In genomic region chr5:55551298-55551846, GRCh38 we compare ENCODE assay signal across 17 cellular contexts. TPM values are rescaled to one million over a fixed set of nuclear protein-coding genes. Genes with fewer than 3 reads are reported as not detected.
DNase-seq lines count a peak whose midpoint lies in the region; ATAC-seq, FAIRE-seq and TF ChIP-seq lines count a peak whose summit lies in the region.
"Had no signal": no experiment of that assay in that cellular context is flagged by ENCODE, and none has a peak within 500 bp of the region (broad histone marks: within the 10 kb centered on the region; RNA-seq: fewer than 3 reads in every experiment).

No MANE protein-coding gene starts in this region.

- TF ChIP-seq EP300 in H1 (IDR thresholded peaks at IDR 0.05; ENCODE audit: borderline replicate concordance in 1 of 2, low read depth in 2 of 2, low read length in 2 of 2) = no peak

- H3K36me3 ChIP-seq in DND-41 (ENCODE audit: insufficient read depth, low read length) = no peaks in the 10 kb centered on the region
- no peaks in the 10 kb centered on the region for H3K36me3 ChIP-seq in H1 (ENCODE audit: control insufficient read depth in 2 of 4, insufficient read depth in 4 of 4, low read length in 3 of 4)
- no peaks in the 10 kb centered on the region for H3K36me3 ChIP-seq in ascending aorta
- H3K36me3 ChIP-seq: BE2C had no signal

- H2BK20ac ChIP-seq in H1 (ENCODE audit: low read length) = no peak overlapping the region

- H3K27ac ChIP-seq in DND-41 (ENCODE audit: low read length) = peak overlapping the region; percentile 92
- H3K27ac ChIP-seq in H1 (ENCODE audit: low read depth, low read length) = no peak overlapping the region
- H3K27ac ChIP-seq in ascending aorta = no peak overlapping the region

- no peaks in the 10 kb centered on the region for H3K9me3 ChIP-seq in DND-41 (ENCODE audit: insufficient read depth, low read length, severe bottlenecking)
- H3K9me3 ChIP-seq in H1 (ENCODE audit: insufficient read depth in 2 of 2, low read depth in 1 of 2, low read length in 1 of 2) = no peaks in the 10 kb centered on the region
- H3K9me3 ChIP-seq in ascending aorta = no peaks in the 10 kb centered on the region
- H3K9me3 ChIP-seq: BE2C had no signal

- no peaks in the 10 kb centered on the region for H3K27me3 ChIP-seq in DND-41 (ENCODE audit: insufficient read depth, low read length, poor library complexity)
- H3K27me3 ChIP-seq in H1 (replicated peaks in 1 of 4; ENCODE audit: control insufficient read depth in 3 of 4, extremely low read depth in 1 of 4, insufficient read depth in 3 of 4, low read length in 3 of 4) = no peaks in the 10 kb centered on the region
- H3K27me3 ChIP-seq in ascending aorta = no peaks in the 10 kb centered on the region
- H3K27me3 ChIP-seq: BE2C had no signal

- ATAC-seq in DND-41 (ENCODE audit: insufficient read depth, low read depth) = peak; percentile 94
- no peak for ATAC-seq in GM19395 (IDR thresholded peaks at IDR 0.05; ENCODE audit: unreplicated experiment)
- ATAC-seq: K562 had no signal

- H3K4me3 ChIP-seq in DND-41 (ENCODE audit: low read depth in 1 of 2, low read length in 2 of 2) = peak overlapping the region in 1 of 2 experiments; percentile 8; a peak in 1 of 4 replicates
- H3K4me3 ChIP-seq in H1 (ENCODE audit: extremely low read depth in 1 of 4, insufficient read depth in 2 of 4, low read depth in 3 of 4, low read length in 4 of 4) = no peak overlapping the region
- H3K4me3 ChIP-seq in ascending aorta = no peak overlapping the region
- H3K4me3 ChIP-seq: K562 had no signal

- H4K20me1 ChIP-seq in DND-41 (ENCODE audit: insufficient read depth, low read length) = no peaks in the 10 kb centered on the region
- no peaks in the 10 kb centered on the region for H4K20me1 ChIP-seq in H1 (replicated peaks in 1 of 2; ENCODE audit: control insufficient read depth in 1 of 2, insufficient read depth in 2 of 2, low read length in 2 of 2)

- intact Hi-C loops in ascending aorta (cut with DNase I) = no loop called here

- FAIRE-seq in H1 (lab: Jason Lieb, UNC) = no peak

- H3K9ac ChIP-seq in DND-41 (ENCODE audit: low read depth, low read length) (peak overlapping the region; percentile 50), H1 (replicated peaks in 1 of 4; ENCODE audit: extremely low read depth in 1 of 4, low read depth in 3 of 4, low read length in 3 of 4) (no peak overlapping the region)

- peak overlapping the region; percentile 79 for H3K18ac ChIP-seq in H1 (ENCODE audit: extremely low read depth, low read length)

- no peak overlapping the region for H2AK5ac ChIP-seq in H1 (ENCODE audit: low read depth, low read length)

- no peaks in the 10 kb centered on the region for H3K79me1 ChIP-seq in H1 (ENCODE audit: low read depth, low read length)

- H3K14ac ChIP-seq in H1 (ENCODE audit: insufficient read length) = no peak overlapping the region

- H3K4me1 ChIP-seq in DND-41 (ENCODE audit: insufficient read depth, low read length) (peaks cover 82% of the 10 kb centered on the region), H1 (replicated peaks in 1 of 4; ENCODE audit: control insufficient read depth in 3 of 4, insufficient read depth in 4 of 4, low read length in 3 of 4) (peaks cover 0 to 7% (median 3%) of the 10 kb centered on the region in 4 experiments; a peak in 2 of 7 replicates), ascending aorta (no peaks in the 10 kb centered on the region)
- H3K4me1 ChIP-seq: BE2C had no signal

- no peak overlapping the region for H4K8ac ChIP-seq in H1 (ENCODE audit: extremely low read depth, insufficient read depth, low read length)

- H3K56ac ChIP-seq in H1 (replicated peaks; ENCODE audit: insufficient read length, low read depth, low read length) = no peak overlapping the region

- H3K23ac ChIP-seq in H1 (ENCODE audit: insufficient read length) = no peak overlapping the region

- TF ChIP-seq RAD21 in H1 (IDR thresholded peaks at IDR 0.05 in 1 of 2, conservative IDR thresholded peaks at IDR 0.05 in 1 of 2; ENCODE audit: low read depth in 2 of 2, low read length in 2 of 2) = no peak

- H2BK5ac ChIP-seq in H1 (ENCODE audit: low read depth, low read length) = no peak overlapping the region

- CTCF ChIA-PET in H1 (lab: Charles Lee; ENCODE audit: partially characterized antibody) = no interaction called here

- H2AFZ ChIP-seq in DND-41 (ENCODE audit: low read depth, low read length) (no peak overlapping the region), H1 (ENCODE audit: low read length) (peak overlapping the region; percentile 61; the same call in 1 of the 2 replicates)

- H4K5ac ChIP-seq in H1 (ENCODE audit: insufficient read length, low read depth, low read length) = no peak overlapping the region

- H4K91ac ChIP-seq in H1 (replicated peaks; ENCODE audit: insufficient read length, low read length) = peak overlapping the region; percentile 48

- TF ChIP-seq CTCF in DND-41 (IDR thresholded peaks at IDR 0.05; ENCODE audit: borderline replicate concordance, extremely low read depth, low read length, poor library complexity, severe bottlenecking) (peak; percentile 34), H1 (IDR thresholded peaks at IDR 0.05; ENCODE audit: control extremely low read depth in 1 of 3, insufficient read depth in 1 of 3, low read depth in 1 of 3, low read length in 3 of 3) (no peak), ascending aorta (IDR thresholded peaks at IDR 0.05) (no peak)

- no peak for TF ChIP-seq POLR2A in H1 (IDR thresholded peaks at IDR 0.05; ENCODE audit: control extremely low read depth in 1 of 2, low read depth in 2 of 2, low read length in 2 of 2)

- peak; percentile 92 for DNase-seq in DND-41
- peak; percentile 22 for DNase-seq in HPDE6-E6E7 (ENCODE audit: extremely low spot score)
- peak; percentile 13 for DNase-seq in NCI-H2171 (lab: John Stamatoyannopoulos, UW)
- no peak for DNase-seq in H1 (ENCODE audit: low read depth in 1 of 2, low spot score in 2 of 2)
- DNase-seq in DMS 273 (lab: John Stamatoyannopoulos, UW; ENCODE audit: unreplicated experiment) = no peak
- no peak for DNase-seq in ascending aorta (ENCODE audit: low spot score in 2 of 2)
- DNase-seq: BE2C; CD8-positive, alpha-beta memory T cell; EL; NCI-H1092; NCI-H1930; NCI-H446; NK-92 treated with Interleukin-12 subunit alpha and Interleukin-12 subunit beta, amount 100 ng/mL, for 24 hours; OCI-M1; T-helper 9 cell had no signal

- WGBS in H1 (ENCODE audit: extremely low coverage in 1 of 2, insufficient coverage in 1 of 2, insufficient read length in 1 of 2, insufficient replicate concordance in 2 of 2, low coverage in 1 of 2, low lambda C conversion rate in 2 of 2, missing lambda C conversion rate in 1 of 2), 2 experiments = 92% methylated on average over 7 of the region's 7 CpGs; no CpG with 5 or more reads in 1 of the 2 experiments

- H3K4me2 ChIP-seq in DND-41 (ENCODE audit: insufficient read depth, low read length) (peak overlapping the region; percentile 55), H1 (ENCODE audit: insufficient read depth in 1 of 2, low read depth in 2 of 2, low read length in 2 of 2) (no peak overlapping the region)

- no peak overlapping the region for H2BK12ac ChIP-seq in H1 (ENCODE audit: low read depth, low read length)

- H3K79me2 ChIP-seq in DND-41 (ENCODE audit: insufficient read depth, low read length) (no peaks in the 10 kb centered on the region), H1 (ENCODE audit: control insufficient read depth in 1 of 2, insufficient read depth in 2 of 2, low read length in 2 of 2) (no peaks in the 10 kb centered on the region)

- H3K23me2 ChIP-seq in H1 (ENCODE audit: low read depth, low read length) = no peaks in the 10 kb centered on the region

- H3K4ac ChIP-seq in H1 (replicated peaks; ENCODE audit: insufficient read length, low read depth, low read length) = no peak overlapping the region

- no peak overlapping the region for H2BK15ac ChIP-seq in H1 (ENCODE audit: low read length)

- H2BK120ac ChIP-seq in H1 (replicated peaks; ENCODE audit: low read depth, low read length) = peak overlapping the region; percentile 50

- POLR2A ChIA-PET in H1 (lab: Charles Lee; ENCODE audit: partially characterized antibody) = interaction anchor here (0.7 kb wide), 1 partner anchor 318 kb away, joined by 3 read pairs; the partner anchor contains the start of gene CCNO

TF ChIP-seq in H1, 55 proteins besides CTCF, POLR2A, EP300 and RAD21:
- TF ChIP-seq CHD2 (IDR thresholded peaks at IDR 0.05; ENCODE audit: low read length) = no peak
- TF ChIP-seq MAFK (IDR thresholded peaks at IDR 0.05; ENCODE audit: low read depth, low read length) = no peak
- no peak for TF ChIP-seq SIX5 (IDR thresholded peaks at IDR 0.05; ENCODE audit: low read depth, low read length)
- TF ChIP-seq NANOG (IDR thresholded peaks at IDR 0.05; ENCODE audit: insufficient read depth, low read depth, low read length, poor library complexity, severe bottlenecking) = no peak
- no peak for TF ChIP-seq CREB1 (IDR thresholded peaks at IDR 0.05)

RNA-seq across cellular contexts. Expression of gene PLPP1, which starts 16.6 kb away (rescaled TPM):
- 43.7 and 47.2 TPM in 2 replicates for total RNA-seq in H1 (2021; fragmentation: NEBNext Ultra II Directional; extraction: Animal tissue kit (Norgen Biotek cat#: 25700))
- 66.4 and 91.3 TPM in 2 replicates for polyA plus RNA-seq in H1 (2011; rRNA removed)
- 78.6 TPM for polyA plus RNA-seq in H1 (2011; cell fraction: cytosol; rRNA removed)
- 38.0 TPM for polyA plus RNA-seq in H1 (2011; cell fraction: nucleus; rRNA removed)
- polyA plus RNA-seq in H1 (2012, experiment 1 of 2) = 36.2 to 50.1 TPM (median 48.2 TPM) in 4 replicates
- 30.5 TPM for polyA plus RNA-seq in H1 (2012, experiment 2 of 2)
- polyA plus RNA-seq in H1 (2013, experiment 1 of 2) = 38.9 TPM
- polyA plus RNA-seq in H1 (2013, experiment 2 of 2) = 44.3 TPM
- 67.9 and 73.8 TPM in 2 replicates for polyA minus RNA-seq in H1 (2011; rRNA and poly(A)+ RNA removed)
- 32.1 TPM for polyA minus RNA-seq in H1 (2011; cell fraction: cytosol; rRNA and poly(A)+ RNA removed)
- 74.5 TPM for polyA minus RNA-seq in H1 (2011; cell fraction: nucleus; rRNA and poly(A)+ RNA removed)
- 1,314 TPM for total RNA-seq in ascending aorta

Comparison
In these comparisons a context has a peak if more than half of its experiments do, and no peak if none do; other contexts are left out.
1. DNase-seq: peak in DND-41 (single experiment), HPDE6-E6E7 (single experiment) and NCI-H2171 (single experiment); none in H1 (0 of 2), DMS 273 (single experiment) and ascending aorta (0 of 2).
2. RNA of gene PLPP1, which starts 16.6 kb away (total RNA-seq): 1,314 TPM in ascending aorta (single experiment); 43.7 to 47.2 TPM in H1; every median in the first group is over 10 times any median in the second.